In genomic region chr11:1202776-1203504, GRCh38 we compare ENCODE assay signal across 9 cellular contexts. TPM values are rescaled to one million over a fixed set of nuclear protein-coding genes. Genes with fewer than 3 reads are reported as not detected.
DNase-seq lines count a peak whose midpoint lies in the region; ATAC-seq and TF ChIP-seq lines count a peak whose summit lies in the region.
"Had no signal": no experiment of that assay in that cellular context is flagged by ENCODE, and none has a peak within 500 bp of the region (broad histone marks: within the 10 kb centered on the region; RNA-seq: fewer than 3 reads in every experiment).

No MANE protein-coding gene starts in this region.

- peak; percentile 39 for ATAC-seq in HG02798 (IDR thresholded peaks at IDR 0.05; ENCODE audit: poor library complexity, unreplicated experiment)
- ATAC-seq in Right ventricle myocardium inferior, result peak; percentile 71
- ATAC-seq in GM21423 (IDR thresholded peaks at IDR 0.05; ENCODE audit: unreplicated experiment), result no peak

- no peak for TF ChIP-seq POLR2A in vagina (IDR thresholded peaks at IDR 0.05)

- no peaks in the 10 kb centered on the region for H3K4me1 Mint-ChIP-seq in CD8-positive, alpha-beta memory T cell
- no peaks in the 10 kb centered on the region for H3K4me1 Mint-ChIP-seq in activated naive CD4-positive, alpha-beta T cell treated with anti-CD3 and anti-CD28 coated beads for 36 hours (ENCODE audit: low read depth)
- H3K4me1 Mint-ChIP-seq: IgD-negative memory B cell had no signal

- no peaks in the 10 kb centered on the region for H3K36me3 Mint-ChIP-seq in CD8-positive, alpha-beta memory T cell
- H3K36me3 Mint-ChIP-seq in activated naive CD4-positive, alpha-beta T cell treated with anti-CD3 and anti-CD28 coated beads for 36 hours (ENCODE audit: low read depth), result no peaks in the 10 kb centered on the region
- H3K36me3 Mint-ChIP-seq: IgD-negative memory B cell had no signal

- H3K4me3 ChIP-seq in CD8-positive, alpha-beta memory T cell (ENCODE audit: low read length), result no peak overlapping the region
- H3K4me3 ChIP-seq in SJSA1 (no peak overlapping the region), vagina (no peak overlapping the region)

- no peak overlapping the region for H3K27ac Mint-ChIP-seq in CD8-positive, alpha-beta memory T cell
- H3K27ac Mint-ChIP-seq in activated naive CD4-positive, alpha-beta T cell treated with anti-CD3 and anti-CD28 coated beads for 36 hours, result no peak overlapping the region
- H3K27ac Mint-ChIP-seq: IgD-negative memory B cell had no signal

- CTCF ChIA-PET in CD8-positive, alpha-beta memory T cell (lab: Charles Lee), result interaction anchor here (1.0 to 2.5 kb wide), 3 partner anchors 187 to 371 kb away, joined by 3 to 22 read pairs (median 9); partner anchors contain the start of gene BRSK2
- CTCF ChIA-PET in activated naive CD4-positive, alpha-beta T cell treated with anti-CD3 and anti-CD28 coated beads for 36 hours (lab: Charles Lee), result interaction anchor here (1.0 kb wide), 1 partner anchor 9 kb away, joined by 3 read pairs; no protein-coding TSS in a partner anchor

- H3K27me3 ChIP-seq in CD8-positive, alpha-beta memory T cell (ENCODE audit: insufficient read depth, low read length, poor library complexity, severe bottlenecking), result no peaks in the 10 kb centered on the region
- H3K27me3 ChIP-seq in SJSA1 (replicated peaks) (no peaks in the 10 kb centered on the region), vagina (no peaks in the 10 kb centered on the region)

- no peaks in the 10 kb centered on the region for H3K9me3 ChIP-seq in CD8-positive, alpha-beta memory T cell (ENCODE audit: low read length)
- H3K9me3 ChIP-seq in SJSA1 (replicated peaks), result no peaks in the 10 kb centered on the region
- H3K9me3 ChIP-seq in vagina, result no peaks in the 10 kb centered on the region

- H3K4me3 Mint-ChIP-seq in CD8-positive, alpha-beta memory T cell, result no peak overlapping the region
- H3K4me3 Mint-ChIP-seq in activated naive CD4-positive, alpha-beta T cell treated with anti-CD3 and anti-CD28 coated beads for 36 hours, result no peak overlapping the region
- H3K4me3 Mint-ChIP-seq: IgD-negative memory B cell had no signal

- H3K9me3 Mint-ChIP-seq in CD8-positive, alpha-beta memory T cell, result no peaks in the 10 kb centered on the region
- H3K9me3 Mint-ChIP-seq in activated naive CD4-positive, alpha-beta T cell treated with anti-CD3 and anti-CD28 coated beads for 36 hours, result no peaks in the 10 kb centered on the region
- H3K9me3 Mint-ChIP-seq: IgD-negative memory B cell had no signal

- no peaks in the 10 kb centered on the region for H3K4me1 ChIP-seq in CD8-positive, alpha-beta memory T cell (ENCODE audit: insufficient read depth, low read length)
- no peaks in the 10 kb centered on the region for H3K4me1 ChIP-seq in SJSA1 (replicated peaks)
- peaks cover 12% of the 10 kb centered on the region for H3K4me1 ChIP-seq in vagina

- H3K27ac ChIP-seq in CD8-positive, alpha-beta memory T cell (ENCODE audit: low read depth, low read length), result no peak overlapping the region
- no peak overlapping the region for H3K27ac ChIP-seq in SJSA1
- H3K27ac ChIP-seq in vagina, result no peak overlapping the region

- POLR2A ChIA-PET in CD8-positive, alpha-beta memory T cell (lab: Charles Lee), result no interaction called here

- intact Hi-C loops in activated naive CD4-positive, alpha-beta T cell treated with anti-CD3 and anti-CD28 coated beads for 36 hours (cut with micrococcal nuclease), result loop anchor here (1.0 to 5.0 kb wide), 4 partner anchors 91 to 371 kb away; partner anchors contain the start of gene BRSK2
- intact Hi-C loops in Right ventricle myocardium inferior (cut with DNase I), result loop anchor here (1.0 to 5.0 kb wide), 2 partner anchors 312 to 369 kb away; partner anchors contain the start of gene DUSP8
- intact Hi-C loops in posterior vena cava (cut with DNase I), result loop anchor here (2.0 to 5.0 kb wide), 2 partner anchors 314 kb away; no protein-coding TSS in a partner anchor
- intact Hi-C loops in vagina (cut with DNase I), result loop anchor here (5.0 to 10.0 kb wide), 2 partner anchors 314 to 372 kb away; partner anchors contain the start of gene DUSP8

- TF ChIP-seq CTCF in vagina (IDR thresholded peaks at IDR 0.05), result peak; percentile 63 to 96 (median 78)

- peak; percentile 37 to 68 (median 42) for DNase-seq in CD8-positive, alpha-beta memory T cell
- DNase-seq in SJSA1 (ENCODE audit: low read depth in 1 of 2, low spot score in 2 of 2), result peak; percentile 43 to 46
- peak; percentile 68 for DNase-seq in activated naive CD4-positive, alpha-beta T cell treated with anti-CD3 and anti-CD28 coated beads for 36 hours
- DNase-seq in Right ventricle myocardium inferior (ENCODE audit: missing footprints), result peak; percentile 81
- peak; percentile 87 for DNase-seq in posterior vena cava (ENCODE audit: low spot score)
- DNase-seq in vagina (ENCODE audit: extremely low spot score in 2 of 2), result no peak

- H3K27me3 Mint-ChIP-seq in CD8-positive, alpha-beta memory T cell, result no peaks in the 10 kb centered on the region
- no peaks in the 10 kb centered on the region for H3K27me3 Mint-ChIP-seq in activated naive CD4-positive, alpha-beta T cell treated with anti-CD3 and anti-CD28 coated beads for 36 hours (ENCODE audit: low read depth)
- H3K27me3 Mint-ChIP-seq: IgD-negative memory B cell had no signal

- H3K36me3 ChIP-seq in CD8-positive, alpha-beta memory T cell (ENCODE audit: insufficient read depth, low read length), result no peaks in the 10 kb centered on the region
- H3K36me3 ChIP-seq in SJSA1 (no peaks in the 10 kb centered on the region), vagina (no peaks in the 10 kb centered on the region)

RNA-seq across cellular contexts. Expression of gene MUC5B, which starts 19.9 kb away (rescaled TPM):
- not detected for total RNA-seq in CD8-positive, alpha-beta memory T cell
- not detected for polyA plus RNA-seq in CD8-positive, alpha-beta memory T cell
- not detected in 2 replicates for total RNA-seq in SJSA1 (2014; rRNA removed; shearing (Covaris generic))
- total RNA-seq in activated naive CD4-positive, alpha-beta T cell treated with anti-CD3 and anti-CD28 coated beads for 36 hours, result not detected
- total RNA-seq in Right ventricle myocardium inferior (not detected), posterior vena cava (under 1 TPM in 1 of 2 donors, not detected in 1; 0.69 TPM), vagina (0.25 TPM)
- polyA plus RNA-seq: IgD-negative memory B cell had no signal

RNA-seq across cellular contexts. Expression of gene MUC5AC, which starts 45.2 kb away (rescaled TPM):
- total RNA-seq in CD8-positive, alpha-beta memory T cell, result not detected
- not detected for polyA plus RNA-seq in CD8-positive, alpha-beta memory T cell
- 0.03 TPM in 1 of 2 replicates, not detected in the other for total RNA-seq in SJSA1 (2014; rRNA removed; shearing (Covaris generic))
- not detected for total RNA-seq in activated naive CD4-positive, alpha-beta T cell treated with anti-CD3 and anti-CD28 coated beads for 36 hours
- total RNA-seq in Right ventricle myocardium inferior (not detected), posterior vena cava (not detected), vagina (not detected)
- polyA plus RNA-seq: IgD-negative memory B cell had no signal

Comparison
In these comparisons a context has a peak if more than half of its experiments do, and no peak if none do; other contexts are left out.
1. DNase-seq: peak in CD8-positive, alpha-beta memory T cell (5 of 5), SJSA1 (2 of 2), activated naive CD4-positive, alpha-beta T cell treated with anti-CD3 and anti-CD28 coated beads for 36 hours (single experiment), Right ventricle myocardium inferior (single experiment) and posterior vena cava (single experiment); none in vagina (0 of 2).